Comparison of ENCODE assay signal across 17 cellular contexts in the genomic region with DNA sequence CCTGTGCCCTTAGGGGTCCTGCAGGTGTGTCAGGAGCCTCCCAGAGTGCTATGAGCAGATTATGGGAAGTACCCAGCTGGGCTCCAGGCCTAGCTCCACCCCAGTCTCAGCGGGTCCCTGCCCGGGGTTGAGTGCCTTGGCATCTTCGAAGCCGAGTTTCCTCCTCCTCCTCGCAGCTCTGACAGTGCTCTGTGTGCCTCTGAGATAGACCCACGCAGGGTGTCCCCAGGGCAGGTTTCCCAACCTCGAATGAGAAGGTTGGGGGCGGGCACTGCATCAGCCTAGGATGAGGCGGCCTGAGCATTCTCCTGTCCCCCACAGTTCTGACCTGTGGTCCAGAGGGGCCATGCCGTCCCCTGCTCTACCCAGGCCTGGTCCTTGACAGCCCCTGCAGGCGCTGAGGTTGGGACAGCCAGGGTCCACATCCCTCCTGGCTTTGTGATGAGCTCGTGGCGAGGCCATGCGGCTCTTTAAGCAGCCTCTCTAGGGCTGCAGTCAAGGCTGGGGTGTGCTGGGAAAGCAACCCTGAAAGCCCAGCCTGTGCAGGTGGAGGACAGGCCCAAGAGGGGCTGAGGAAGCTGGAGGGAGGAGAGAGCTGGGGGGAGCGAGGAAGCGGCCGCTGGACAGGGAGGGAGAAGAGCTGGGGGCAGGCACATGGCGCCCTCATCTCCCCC. TPM values are rescaled to one million over a fixed set of nuclear protein-coding genes. Genes with fewer than 3 reads are reported as not detected.
"Had no signal": no experiment of that assay in that cellular context is flagged by ENCODE, and none has a peak within 500 bp of the region (broad histone marks: within the 10 kb centered on the region; RNA-seq: fewer than 3 reads in every experiment).

No MANE protein-coding gene starts in this region.

- H3K4me3 ChIP-seq: ascending aorta, colonic mucosa, heart right ventricle, prostate gland had no signal

- H3K36me3 ChIP-seq: colonic mucosa had no signal

- DNase-seq: activated CD4-positive, alpha-beta T cell treated with anti-CD3 and anti-CD28 coated beads for 48 hours; activated naive CD4-positive, alpha-beta T cell; colonic mucosa; effector CD4-positive, alpha-beta T cell; foreskin melanocyte; heart right ventricle; naive B cell; stimulated activated CD4-positive, alpha-beta T cell treated with anti-CD3 and anti-CD28 coated beads, Interleukin-2, amount 100 ng/mL, for 48 hours; stimulated activated naive CD8-positive, alpha-beta T cell treated with anti-CD3 and anti-CD28 coated beads, Interleukin-15, Interleukin-2, amounts not matched to agents 100 U/mL and 50 U/mL, for 24 hours; T-helper 9 cell had no signal

- H3K9me3 ChIP-seq: ascending aorta, colonic mucosa, heart right ventricle, prostate gland had no signal

- H3K27me3 Mint-ChIP-seq: naive B cell had no signal

- H3K4me3 Mint-ChIP-seq: activated T-helper 1 cell treated with anti-CD3 and anti-CD28 coated beads, Interleukin-12 subunit alpha, Interleukin-12 subunit beta, Interleukin-2, Interleukin-4 antibody, amounts not matched to agents 30 ng/mL and 10 ng/mL and 1 ng/mL, durations not matched to agents 14 hours and 24 hours and 36 hours; naive B cell had no signal

- H3K9me3 Mint-ChIP-seq: activated T-helper 1 cell treated with anti-CD3 and anti-CD28 coated beads, Interleukin-12 subunit alpha, Interleukin-12 subunit beta, Interleukin-2, Interleukin-4 antibody, amounts not matched to agents 30 ng/mL and 10 ng/mL and 1 ng/mL, durations not matched to agents 14 hours and 24 hours and 36 hours; naive B cell had no signal

- ATAC-seq: stimulated activated naive CD8-positive, alpha-beta T cell treated with anti-CD3 and anti-CD28 coated beads, Interleukin-15, Interleukin-2, amounts not matched to agents 100 U/mL and 50 U/mL, for 24 hours had no signal

- H3K27ac ChIP-seq: ascending aorta, colonic mucosa, heart right ventricle, prostate gland had no signal

- H3K27ac Mint-ChIP-seq: activated T-helper 1 cell treated with anti-CD3 and anti-CD28 coated beads, Interleukin-12 subunit alpha, Interleukin-12 subunit beta, Interleukin-2, Interleukin-4 antibody, amounts not matched to agents 30 ng/mL and 10 ng/mL and 1 ng/mL, durations not matched to agents 14 hours and 24 hours and 36 hours had no signal

- H3K4me1 ChIP-seq: ascending aorta, colonic mucosa, prostate gland had no signal

- H3K27me3 ChIP-seq: ascending aorta, colonic mucosa, heart right ventricle had no signal

RNA-seq across cellular contexts. Expression of a gene that starts 20.2 kb away (rescaled TPM):
- total RNA-seq: ascending aorta, kidney epithelial cell had no signal

RNA-seq across cellular contexts. Expression of a gene that starts 34.7 kb away (rescaled TPM):
- total RNA-seq: activated T-helper 1 cell treated with anti-CD3 and anti-CD28 coated beads, Interleukin-12 subunit alpha, Interleukin-12 subunit beta, Interleukin-2, Interleukin-4 antibody, amounts not matched to agents 30 ng/mL and 10 ng/mL and 1 ng/mL, durations not matched to agents 14 hours and 24 hours and 36 hours; ascending aorta; bronchial epithelial cell; colonic mucosa; heart right ventricle; kidney epithelial cell; lower leg skin; prostate gland; temporal lobe had no signal
- polyA plus RNA-seq: heart right ventricle had no signal
